In genomic region chr9:88084816-88085215, GRCh38 we compare ENCODE assay signal across 27 cellular contexts. TPM values are rescaled to one million over a fixed set of nuclear protein-coding genes. Genes with fewer than 3 reads are reported as not detected.
"Had no signal": no experiment of that assay in that cellular context is flagged by ENCODE, and none has a peak within 500 bp of the region (broad histone marks: within the 10 kb centered on the region; RNA-seq: fewer than 3 reads in every experiment).

No MANE protein-coding gene starts in this region.

- H3K27me3 ChIP-seq: MG63 had no signal

- H3K9me3 ChIP-seq: MG63 had no signal

- H3K4me3 ChIP-seq: K562, MG63 had no signal

- ATAC-seq: activated CD8-positive, alpha-beta memory T cell treated with anti-CD3 and anti-CD28 coated beads, Interleukin-2, amount 10 ng/mL, durations not matched to agents 7 days and 5 days; activated naive CD4-positive, alpha-beta T cell treated with anti-CD3 and anti-CD28 coated beads, Interleukin-2, amount 50 U/mL, for 72 hours; activated naive CD8-positive, alpha-beta T cell treated with anti-CD3 and anti-CD28 coated beads, Interleukin-2, amount 50 U/mL, for 24 hours; K562; Panc1; WTC11 had no signal

- FAIRE-seq: astrocyte, K562 had no signal

- H3K36me3 ChIP-seq: MG63 had no signal

- DNase-seq: activated CD4-positive, alpha-beta T cell treated with anti-CD3 and anti-CD28 coated beads, Interleukin-2, amount 10 ng/mL, durations not matched to agents 24 days and 14 days; activated CD4-positive, alpha-beta T cell treated with anti-CD3 and anti-CD28 coated beads, Interleukin-2, amount 50 U/mL, for 48 hours; activated CD4-positive, CD25-positive, alpha-beta regulatory T cell treated with anti-CD3 and anti-CD28 coated beads, Interleukin-2, amount 50 U/mL, for 72 hours; activated CD8-positive, alpha-beta memory T cell treated with anti-CD3 and anti-CD28 coated beads, Interleukin-2, amount 10 ng/mL, durations not matched to agents 7 days and 5 days; activated effector memory CD4-positive, alpha-beta T cell treated with Interleukin-2 at 50 U/mL for 16 hours; activated naive CD4-positive, alpha-beta T cell treated with Interleukin-2 at 50 U/mL for 16 hours; activated naive CD8-positive, alpha-beta T cell treated with anti-CD3 and anti-CD28 coated beads, Interleukin-2, amount 50 U/mL, for 24 hours; activated T-cell treated with anti-CD3 and anti-CD28 coated beads, Interleukin-2, amount 50 U/mL, for 24 hours; amygdala; Kasumi-1; MG63; MV-4-11; NCI-H1092 treated with DMSO at 0.1 percent for 48 hours; NCI-H1417 treated with DMSO at 0.1 percent for 48 hours; NCI-H1694 treated with DMSO at 0.1 percent for 48 hours; NCI-H2029 treated with DMSO at 0.1 percent for 48 hours; NCI-H510A treated with DMSO at 0.1 percent for 48 hours; NCI-H69; NK-92 treated with Interleukin-12 subunit alpha and Interleukin-12 subunit beta, amount 100 ng/mL, for 24 hours; SHP77; T-helper 9 cell had no signal

RNA-seq across cellular contexts. Expression of gene SPATA31C2, which starts 53.5 kb away (rescaled TPM):
- total RNA-seq: activated CD8-positive, alpha-beta memory T cell treated with anti-CD3 and anti-CD28 coated beads, Interleukin-2, amount 10 ng/mL, durations not matched to agents 7 days and 5 days; activated naive CD4-positive, alpha-beta T cell treated with anti-CD3 and anti-CD28 coated beads, Interleukin-2, amount 50 U/mL, for 72 hours; astrocyte; SK-MEL-5 had no signal
